1 cellular context compared by ENCODE assay signal in genomic region chr14:24241829-24242443, GRCh38.
A peak's percentile ranks its signal among the peaks of the same experiment; 100 is the strongest.
TF ChIP-seq lines count a peak whose summit lies in the region.

No MANE protein-coding gene starts in this region.

TF ChIP-seq in HepG2, 621 proteins besides CTCF, POLR2A, EP300 and RAD21 (continued from another document and continues in another):
- TF ChIP-seq TERF1 (CRISPR knock-in tag; IDR thresholded peaks at IDR 0.05), result no peak
- no peak for TF ChIP-seq U2AF2 (IDR thresholded peaks at IDR 0.05; ENCODE audit: low read depth, low read length)
- TF ChIP-seq MXD1 (CRISPR knock-in tag; IDR thresholded peaks at IDR 0.05), result no peak
- TF ChIP-seq ZNF629 (CRISPR knock-in tag; conservative IDR thresholded peaks at IDR 0.05), result no peak
- no peak for TF ChIP-seq RXRB (CRISPR knock-in tag; IDR thresholded peaks at IDR 0.05; ENCODE audit: borderline replicate concordance)
- no peak for TF ChIP-seq ZFP62 (CRISPR knock-in tag; IDR thresholded peaks at IDR 0.05)
- peak; percentile 18; the same call in 1 of the 2 replicates for TF ChIP-seq ZNF446 (CRISPR knock-in tag; IDR thresholded peaks at IDR 0.05)
- no peak for TF ChIP-seq HNRNPH1 (optimal IDR thresholded peaks at IDR 0.05; ENCODE audit: low read depth, low read length)
- no peak for TF ChIP-seq RFX1 (IDR thresholded peaks at IDR 0.05)
- no peak for TF ChIP-seq ZNF687 (CRISPR knock-in tag; IDR thresholded peaks at IDR 0.05)
- no peak for TF ChIP-seq TCF12 (IDR thresholded peaks at IDR 0.05)
- no peak for TF ChIP-seq TCF12 (CRISPR knock-in tag; IDR thresholded peaks at IDR 0.05)
- TF ChIP-seq ZNF12 (CRISPR knock-in tag; IDR thresholded peaks at IDR 0.05), result no peak
- no peak; the same call in 1 of the 2 replicates for TF ChIP-seq SIN3A (IDR thresholded peaks at IDR 0.05; ENCODE audit: borderline replicate concordance, low read depth, low read length)
- TF ChIP-seq NFIC (IDR thresholded peaks at IDR 0.05; ENCODE audit: low read length), result no peak
- TF ChIP-seq MAZ (IDR thresholded peaks at IDR 0.05; ENCODE audit: borderline replicate concordance, low read depth, low read length), result peak; percentile 59; the same call in 1 of the 2 replicates
- TF ChIP-seq MAZ (CRISPR knock-in tag; IDR thresholded peaks at IDR 0.05; ENCODE audit: low read depth), result no peak
- TF ChIP-seq CEBPG (CRISPR knock-in tag; IDR thresholded peaks at IDR 0.05), result peak; percentile 3; the same call in 1 of the 2 replicates
- TF ChIP-seq ZNF350 (CRISPR knock-in tag; IDR thresholded peaks at IDR 0.05; ENCODE audit: borderline replicate concordance, low read depth), result no peak
- no peak for TF ChIP-seq SNAPC5 (CRISPR knock-in tag; IDR thresholded peaks at IDR 0.05; ENCODE audit: borderline replicate concordance)
- no peak for TF ChIP-seq ZNF652 (CRISPR knock-in tag; IDR thresholded peaks at IDR 0.05; ENCODE audit: borderline replicate concordance, low read depth)
- TF ChIP-seq USF2 (IDR thresholded peaks at IDR 0.05; ENCODE audit: low read depth, low read length), result no peak
- TF ChIP-seq USF2 (CRISPR knock-in tag; IDR thresholded peaks at IDR 0.05; ENCODE audit: borderline replicate concordance), result no peak
- TF ChIP-seq ZNF775 (CRISPR knock-in tag; IDR thresholded peaks at IDR 0.05; ENCODE audit: borderline replicate concordance), result peak; percentile 93; the same call in 1 of the 2 replicates
- no peak for TF ChIP-seq SP1 (IDR thresholded peaks at IDR 0.05)
- 0 out of 2 replicates have a peak, but pooled peaks have one; percentile 58 for TF ChIP-seq SP1 (CRISPR knock-in tag; IDR thresholded peaks at IDR 0.05)
- TF ChIP-seq ZNF407 (CRISPR knock-in tag; IDR thresholded peaks at IDR 0.05; ENCODE audit: not compliant biosample characterization), result no peak
- no peak; the same call in 1 of the 2 replicates for TF ChIP-seq GTF2F1 (IDR thresholded peaks at IDR 0.05; ENCODE audit: low read length)
- TF ChIP-seq ZNF547 (CRISPR knock-in tag; IDR thresholded peaks at IDR 0.05), result no peak
- no peak for TF ChIP-seq ZNF781 (CRISPR knock-in tag; IDR thresholded peaks at IDR 0.05; ENCODE audit: borderline replicate concordance, not compliant biosample characterization)
- TF ChIP-seq MED8 (CRISPR knock-in tag; IDR thresholded peaks at IDR 0.05; ENCODE audit: insufficient replicate concordance), result peak; percentile 83
- TF ChIP-seq ZNF354B (CRISPR knock-in tag; IDR thresholded peaks at IDR 0.05), result peak; percentile 39; the same call in 1 of the 2 replicates
- peak; percentile 57; the same call in 1 of the 2 replicates for TF ChIP-seq RELA (CRISPR knock-in tag; IDR thresholded peaks at IDR 0.05)
- no peak; a peak in 1 of 4 replicates for TF ChIP-seq REST (IDR thresholded peaks at IDR 0.05; ENCODE audit: borderline replicate concordance in 1 of 2, low read depth in 1 of 2, low read length in 2 of 2)
- no peak for TF ChIP-seq MAFG (CRISPR knock-in tag; IDR thresholded peaks at IDR 0.05)
- TF ChIP-seq DR1 (CRISPR knock-in tag; IDR thresholded peaks at IDR 0.05), result no peak
- TF ChIP-seq SCMH1 (CRISPR knock-in tag; IDR thresholded peaks at IDR 0.05; ENCODE audit: borderline replicate concordance), result no peak
- no peak for TF ChIP-seq PCBP1 (IDR thresholded peaks at IDR 0.05; ENCODE audit: borderline replicate concordance, low read depth, low read length)
- no peak for TF ChIP-seq ZNF766 (CRISPR knock-in tag; IDR thresholded peaks at IDR 0.05; ENCODE audit: borderline replicate concordance)
- peak; percentile 97 for TF ChIP-seq HINFP (CRISPR knock-in tag; IDR thresholded peaks at IDR 0.05; ENCODE audit: low read depth)
- no peak for TF ChIP-seq SP4 (CRISPR knock-in tag; IDR thresholded peaks at IDR 0.05)
- TF ChIP-seq NPAS2 (CRISPR knock-in tag; IDR thresholded peaks at IDR 0.05; ENCODE audit: borderline replicate concordance), result no peak
- TF ChIP-seq TAF1 (CRISPR knock-in tag; IDR thresholded peaks at IDR 0.05), result no peak
